8 cellular contexts compared by ENCODE assay signal in genomic region chr13:39655569-39656324, GRCh38. TPM values are rescaled to one million over a fixed set of nuclear protein-coding genes. Genes with fewer than 3 reads are reported as not detected.
DNase-seq lines count a peak whose midpoint lies in the region; ATAC-seq and TF ChIP-seq lines count a peak whose summit lies in the region.

Gene COG6 (plus strand): TSS chr13:39655662. CDS start chr13:39655727, 65 bp downstream.

- in situ Hi-C loops in transverse colon (cut with MboI; ENCODE audit: low pct_ligation_motif_present in 1 of 4, low pct_unique_long_range_greater_than_20kb in 1 of 4, low sequenced_read_pairs in 3 of 4), result no loop called here

- DNase-seq in NCI-H1105 treated with DMSO at 0.1 percent for 48 hours (lab: John Stamatoyannopoulos, UW), result peak; percentile 76
- peak; percentile 77 for DNase-seq in SW480 (ENCODE audit: low spot score)
- peak; percentile 97 for DNase-seq in activated naive CD8-positive, alpha-beta T cell treated with anti-CD3 and anti-CD28 coated beads, Interleukin-2, amount 50 U/mL, for 24 hours
- DNase-seq in heart left ventricle, result peak; percentile 87 to 96 (median 93)
- peak; percentile 90 for DNase-seq in pons (ENCODE audit: low spot score)
- peak; percentile 94 for DNase-seq in transverse colon

- H3K4me3 ChIP-seq in GM12875 (ENCODE audit: low read depth, low read length), result peak within 1 kb of the TSS; percentile 71
- peak within 1 kb of the TSS; percentile 66 to 98 (median 82) for H3K4me3 ChIP-seq in heart left ventricle
- peak within 1 kb of the TSS; percentile 59 to 91 (median 75) for H3K4me3 ChIP-seq in transverse colon

- no peak for TF ChIP-seq CTCF in GM12875 (IDR thresholded peaks at IDR 0.05; ENCODE audit: borderline replicate concordance, insufficient read depth, low read depth, low read length)
- peak in 5 of 12 donors; percentile 8 to 52 (median 19) for TF ChIP-seq CTCF in heart left ventricle (IDR thresholded peaks at IDR 0.05)
- no peak for TF ChIP-seq CTCF in transverse colon (IDR thresholded peaks at IDR 0.05)

- H3K4me1 ChIP-seq in heart left ventricle, result peaks cover 0 to 24% (median 8%) of the 10 kb centered on the region in 12 donors
- peaks cover 0 to 19% (median 8%) of the 10 kb centered on the region in 4 donors for H3K4me1 ChIP-seq in transverse colon

- H3K27me3 ChIP-seq in heart left ventricle (no peaks in the 10 kb centered on the region), transverse colon (no peaks in the 10 kb centered on the region)

- peaks cover 2% of the 10 kb centered on the region for H3K27me3 Mint-ChIP-seq in activated naive CD8-positive, alpha-beta T cell treated with anti-CD3 and anti-CD28 coated beads, Interleukin-2, amount 50 U/mL, for 24 hours

- H3K9me3 ChIP-seq in heart left ventricle (no peaks in the 10 kb centered on the region), transverse colon (no peaks in the 10 kb centered on the region)

- H3K36me3 ChIP-seq in heart left ventricle, result peaks cover 0 to 17% (median 12%) of the 10 kb centered on the region in 9 donors
- H3K36me3 ChIP-seq in transverse colon, result peaks cover 0 to 11% (median 0%) of the 10 kb centered on the region in 4 donors

- TF ChIP-seq EP300 in transverse colon (IDR thresholded peaks at IDR 0.05; ENCODE audit: low read depth), result no peak

- H3K9me3 Mint-ChIP-seq in activated naive CD8-positive, alpha-beta T cell treated with anti-CD3 and anti-CD28 coated beads, Interleukin-2, amount 50 U/mL, for 24 hours, result peaks cover 8% of the 10 kb centered on the region

- intact Hi-C loops in heart left ventricle (cut with DNase I), result no loop called here
- intact Hi-C loops in transverse colon (cut with DNase I; ENCODE audit: low total_unique reads), result no loop called here

- ATAC-seq in HG02678 (IDR thresholded peaks at IDR 0.05; ENCODE audit: unreplicated experiment) (peak; percentile 92), heart left ventricle (peak; percentile 87 to 99 (median 98))
- peak; percentile 93 for ATAC-seq in activated naive CD8-positive, alpha-beta T cell treated with anti-CD3 and anti-CD28 coated beads, Interleukin-2, amount 50 U/mL, for 24 hours

- peaks cover 34% of the 10 kb centered on the region for H3K4me1 Mint-ChIP-seq in activated naive CD8-positive, alpha-beta T cell treated with anti-CD3 and anti-CD28 coated beads, Interleukin-2, amount 50 U/mL, for 24 hours

- WGBS in heart left ventricle, 4 donors, result 0 to 1% (median 0%) methylated on average over 37 to 59 of the region's 59 CpGs
- WGBS in transverse colon (ENCODE audit: low coverage in 1 of 2), 2 donors, result 0% methylated on average over 6 to 45 of the region's 59 CpGs

- H3K27ac Mint-ChIP-seq in activated naive CD8-positive, alpha-beta T cell treated with anti-CD3 and anti-CD28 coated beads, Interleukin-2, amount 50 U/mL, for 24 hours, result peak within 1 kb of the TSS; percentile 89

- H3K4me3 Mint-ChIP-seq in activated naive CD8-positive, alpha-beta T cell treated with anti-CD3 and anti-CD28 coated beads, Interleukin-2, amount 50 U/mL, for 24 hours, result peak within 1 kb of the TSS; percentile 96

- peak within 1 kb of the TSS in 11 of 12 donors; percentile 39 to 86 (median 77) for H3K27ac ChIP-seq in heart left ventricle
- peak within 1 kb of the TSS; percentile 70 to 80 (median 77) for H3K27ac ChIP-seq in transverse colon

- peak in 1 of 2 donors; percentile 66 for TF ChIP-seq POLR2A in heart left ventricle (IDR thresholded peaks at IDR 0.05)
- TF ChIP-seq POLR2A in transverse colon (IDR thresholded peaks at IDR 0.05), result peak; percentile 51

- peaks cover 5% of the 10 kb centered on the region for H3K36me3 Mint-ChIP-seq in activated naive CD8-positive, alpha-beta T cell treated with anti-CD3 and anti-CD28 coated beads, Interleukin-2, amount 50 U/mL, for 24 hours (ENCODE audit: low read depth)

RNA-seq across cellular contexts. Expression of gene COG6, which starts in this region (rescaled TPM):
- 10 to 100 TPM; 10.8 to 52.7 (median 32.9) TPM for total RNA-seq in heart left ventricle
- 10 to 100 TPM in 1 of 2 donors, 1 to 10 TPM in 1; 6.3 to 12.9 TPM for polyA plus RNA-seq in heart left ventricle
- total RNA-seq in transverse colon, result 100 to 1,000 TPM in 1 of 4 donors, 10 to 100 TPM in 3; 17.6 to 109 (median 27.6) TPM

Comparison
In these comparisons a context has a peak if more than half of its experiments do, and no peak if none do; other contexts are left out.
1. Peak in every context shown above with its lines: DNase-seq, ATAC-seq, H3K4me3 ChIP-seq and H3K27ac ChIP-seq.